ENCODE assay signal across 8 cellular contexts in genomic region chr17:78140169-78141051, GRCh38. TPM values are rescaled to one million over a fixed set of nuclear protein-coding genes. Genes with fewer than 3 reads are reported as not detected.
A peak's percentile ranks its signal among the peaks of the same experiment; 100 is the strongest.
DNase-seq lines count a peak whose midpoint lies in the region; ATAC-seq and TF ChIP-seq lines count a peak whose summit lies in the region.

No MANE protein-coding gene starts in this region.

- H3K27me3 Mint-ChIP-seq in mesothelial cell of epicardium (ENCODE audit: low read depth): no peaks in the 10 kb centered on the region

- ATAC-seq in GM19328 (IDR thresholded peaks at IDR 0.05; ENCODE audit: unreplicated experiment): peak; percentile 65
- peak; percentile 60 for ATAC-seq in HG03378 (IDR thresholded peaks at IDR 0.05; ENCODE audit: unreplicated experiment)

- H3K36me3 Mint-ChIP-seq in mesothelial cell of epicardium: no peaks in the 10 kb centered on the region

- TF ChIP-seq CTCF in mesothelial cell of epicardium (IDR thresholded peaks at IDR 0.05; ENCODE audit: unreplicated experiment): no peak

- peak overlapping the region; percentile 24 for H3K4me3 Mint-ChIP-seq in mesothelial cell of epicardium

- DNase-seq in CD1c-positive myeloid dendritic cell (ENCODE audit: extremely low spot score): peak; percentile 97
- peak; percentile 90 for DNase-seq in NCI-H748 (lab: John Stamatoyannopoulos, UW; ENCODE audit: unreplicated experiment)
- DNase-seq in activated CD4-positive, alpha-beta T cell treated with anti-CD3 and anti-CD28 coated beads for 4 hours: peak; percentile 91 to 92
- peak; percentile 88 to 95 for DNase-seq in dermis microvascular lymphatic vessel endothelial cell (ENCODE audit: low read depth in 2 of 2)
- peak; percentile 51 to 78 for DNase-seq in mesothelial cell of epicardium (ENCODE audit: low spot score in 2 of 2, unreplicated experiment in 2 of 2)
- peak; percentile 92 to 98 for DNase-seq in stimulated activated CD8-positive, alpha-beta memory T cell treated with anti-CD3 and anti-CD28 coated beads, Interleukin-7, amount 100 ng/mL, for 48 hours (ENCODE audit: extremely low read depth in 1 of 2, low read depth in 1 of 2)

- peaks cover 26% of the 10 kb centered on the region for H3K4me1 Mint-ChIP-seq in mesothelial cell of epicardium

- H3K9me3 Mint-ChIP-seq in mesothelial cell of epicardium: no peaks in the 10 kb centered on the region

- peak overlapping the region; percentile 78 for H3K27ac Mint-ChIP-seq in mesothelial cell of epicardium

RNA-seq across cellular contexts. Expression of gene C17orf99, which starts 5.8 kb away (rescaled TPM):
- total RNA-seq in dermis microvascular lymphatic vessel endothelial cell (not detected in 2 replicates), mesothelial cell of epicardium (0.16 TPM in 1 of 3 replicates, not detected in the others)

RNA-seq across cellular contexts. Expression of gene TMC8, which starts 9.8 kb away (rescaled TPM):
- 0.13 and 0.25 TPM in 2 replicates for total RNA-seq in dermis microvascular lymphatic vessel endothelial cell
- total RNA-seq in mesothelial cell of epicardium: 0.60 to 1.2 TPM (median 1.1 TPM) in 3 replicates

RNA-seq across cellular contexts. Expression of gene TMC6, which starts 11.9 kb away (rescaled TPM):
- total RNA-seq in dermis microvascular lymphatic vessel endothelial cell (23.1 and 35.7 TPM in 2 replicates), mesothelial cell of epicardium (85.5 to 96.8 TPM (median 86.4 TPM) in 3 replicates)

RNA-seq across cellular contexts. Expression of gene SYNGR2, which starts 28.0 kb away (rescaled TPM):
- total RNA-seq in dermis microvascular lymphatic vessel endothelial cell: 25.2 and 45.1 TPM in 2 replicates
- 47.7 to 52.7 TPM (median 52.0 TPM) in 3 replicates for total RNA-seq in mesothelial cell of epicardium

RNA-seq across cellular contexts. Expression of gene TK1, which starts 46.4 kb away (rescaled TPM):
- total RNA-seq in dermis microvascular lymphatic vessel endothelial cell (79.3 and 147 TPM in 2 replicates), mesothelial cell of epicardium (23.3 to 25.7 TPM (median 23.3 TPM) in 3 replicates)

Comparison
In these comparisons a context has a peak if more than half of its experiments do, and no peak if none do; other contexts are left out.
1. Peak in every context shown above with its lines: DNase-seq and ATAC-seq.